In the genomic region with DNA sequence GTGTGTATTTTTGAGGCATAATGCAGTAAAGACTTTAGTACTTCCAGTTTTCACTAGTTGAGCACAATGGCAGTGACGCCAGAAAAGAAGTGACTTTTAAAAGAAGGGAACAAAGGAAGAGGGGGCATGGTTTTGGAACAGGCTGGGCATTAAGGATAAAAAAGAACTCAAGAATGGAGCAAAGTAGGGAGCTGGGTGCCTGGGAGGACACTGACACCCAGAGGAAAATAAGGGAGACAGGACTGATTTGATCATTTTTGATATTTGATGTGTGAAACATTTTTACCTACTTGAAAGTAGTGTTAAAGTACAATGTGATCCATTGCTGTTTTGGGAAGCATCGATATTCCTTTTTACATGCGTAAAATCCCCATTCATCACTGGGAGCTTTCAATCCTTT, we compare ENCODE assay signal across 14 cellular contexts.
DNase-seq lines count a peak whose midpoint lies in the region; ATAC-seq and TF ChIP-seq lines count a peak whose summit lies in the region.
"Had no signal": no experiment of that assay in that cellular context is flagged by ENCODE, and none has a peak within 500 bp of the region (broad histone marks: within the 10 kb centered on the region; RNA-seq: fewer than 3 reads in every experiment).

No MANE protein-coding gene starts in this region.

- no peak overlapping the region for H3K56ac ChIP-seq in mesendoderm (ENCODE audit: low read length)

- peaks cover 27% of the 10 kb centered on the region for H3K9me3 Mint-ChIP-seq in nephron

- H3K4me3 Mint-ChIP-seq in nephron = peak overlapping the region in 1 of 3 experiments; percentile 50
- H3K4me3 Mint-ChIP-seq: activated naive CD8-positive, alpha-beta T cell treated with anti-CD3 and anti-CD28 coated beads, Interleukin-2, amount 50 U/mL, for 24 hours; CD8-positive, alpha-beta T cell had no signal

- no peak overlapping the region for H2AK5ac ChIP-seq in mesendoderm (ENCODE audit: low read length)

- no peaks in the 10 kb centered on the region for H3K79me1 ChIP-seq in mesendoderm (ENCODE audit: low read length)

- no peak overlapping the region for H2BK15ac ChIP-seq in mesendoderm (replicated peaks; ENCODE audit: low read depth)

- no peak overlapping the region for H2BK5ac ChIP-seq in mesendoderm (ENCODE audit: low read length)

- H3K27ac Mint-ChIP-seq in nephron = peak overlapping the region; percentile 78 to 89 (median 83)
- H3K27ac Mint-ChIP-seq: activated naive CD8-positive, alpha-beta T cell treated with anti-CD3 and anti-CD28 coated beads, Interleukin-2, amount 50 U/mL, for 24 hours; CD8-positive, alpha-beta T cell had no signal

- H3K4me1 ChIP-seq in HUES48 (ENCODE audit: control insufficient read depth, insufficient read depth, low read length) (peaks cover 11% of the 10 kb centered on the region), mesendoderm (ENCODE audit: control insufficient read depth, low read depth, low read length) (no peaks in the 10 kb centered on the region), tibial artery (no peaks in the 10 kb centered on the region)
- H3K4me1 ChIP-seq: parathyroid adenoma had no signal

- no peaks in the 10 kb centered on the region for H3K27me3 Mint-ChIP-seq in nephron (ENCODE audit: low read depth)
- H3K27me3 Mint-ChIP-seq: activated naive CD8-positive, alpha-beta T cell treated with anti-CD3 and anti-CD28 coated beads, Interleukin-2, amount 50 U/mL, for 24 hours had no signal

- H3K4ac ChIP-seq in mesendoderm (ENCODE audit: low read depth, low read length) = no peak overlapping the region

- no peak overlapping the region for H3K18ac ChIP-seq in mesendoderm (ENCODE audit: low read length)

- H3K36me3 ChIP-seq in HUES48 (ENCODE audit: control insufficient read depth, insufficient read depth, low read length) (no peaks in the 10 kb centered on the region), mesendoderm (ENCODE audit: control insufficient read depth, insufficient read depth, low read length) (no peaks in the 10 kb centered on the region), tibial artery (no peaks in the 10 kb centered on the region)

- intact Hi-C loops in tibial artery (cut with DNase I; ENCODE audit: low total_unique reads) = no loop called here

- H3K4me3 ChIP-seq in HUES48 (ENCODE audit: low read depth, low read length) = no peak overlapping the region
- no peak overlapping the region for H3K4me3 ChIP-seq in choroid plexus epithelial cell (ENCODE audit: low read depth, low read length)
- no peak overlapping the region for H3K4me3 ChIP-seq in mesendoderm (ENCODE audit: low read length)
- H3K4me3 ChIP-seq in tibial artery = no peak overlapping the region

- peak; percentile 13 for DNase-seq in AG08395 (ENCODE audit: low spot score)
- DNase-seq in choroid plexus epithelial cell (ENCODE audit: low read depth) = peak; percentile 36
- no peak for DNase-seq in mesendoderm
- DNase-seq in NCI-H2081 (lab: John Stamatoyannopoulos, UW) = no peak
- no peak for DNase-seq in tibial artery
- DNase-seq: activated naive CD8-positive, alpha-beta T cell treated with anti-CD3 and anti-CD28 coated beads, Interleukin-2, amount 50 U/mL, for 24 hours; CD8-positive, alpha-beta T cell; dermis blood vessel endothelial cell; NCI-H2227 treated with DMSO at 0.1 percent for 48 hours had no signal

- H3K9ac ChIP-seq in HUES48 (ENCODE audit: low read depth, low read length) = no peak overlapping the region
- H3K9ac ChIP-seq in mesendoderm (ENCODE audit: low read length) = no peak overlapping the region
- H3K9ac ChIP-seq: parathyroid adenoma had no signal

- no peaks in the 10 kb centered on the region for H3K27me3 ChIP-seq in HUES48 (ENCODE audit: control insufficient read depth, insufficient read depth, low read length)
- no peaks in the 10 kb centered on the region for H3K27me3 ChIP-seq in mesendoderm (ENCODE audit: insufficient read depth, low read length, poor library complexity)
- H3K27me3 ChIP-seq in tibial artery = no peaks in the 10 kb centered on the region

- peak; percentile 55 for TF ChIP-seq CTCF in choroid plexus epithelial cell (conservative IDR thresholded peaks at IDR 0.05; ENCODE audit: low read depth, low read length)
- TF ChIP-seq CTCF in nephron (IDR thresholded peaks at IDR 0.05; ENCODE audit: unreplicated experiment in 3 of 3) = peak in 1 of 3 experiments; percentile 31
- TF ChIP-seq CTCF in tibial artery (IDR thresholded peaks at IDR 0.05) = peak in 1 of 2 experiments; percentile 25

- no peak overlapping the region for H4K5ac ChIP-seq in mesendoderm (ENCODE audit: low read length)

- H3K4me2 ChIP-seq in mesendoderm (ENCODE audit: low read length) = no peak overlapping the region

- WGBS in mesendoderm (ENCODE audit: extremely low coverage, insufficient coverage, low lambda C conversion rate) = no CpG with 5 or more reads among the region's 3 CpGs

- H3K9me3 ChIP-seq in HUES48 (ENCODE audit: control insufficient read depth, insufficient read depth, low read length) = no peaks in the 10 kb centered on the region; the same call in 1 of the 2 replicates
- peaks cover 0 to 7% (median 0%) of the 10 kb centered on the region in 3 donors for H3K9me3 ChIP-seq in tibial artery

- H3K36me3 Mint-ChIP-seq in nephron (ENCODE audit: low read depth) = peaks cover 10% of the 10 kb centered on the region
- H3K36me3 Mint-ChIP-seq: CD8-positive, alpha-beta T cell had no signal

- no peak overlapping the region for H4K8ac ChIP-seq in mesendoderm (ENCODE audit: low read depth, low read length)

- no peak overlapping the region for H2BK120ac ChIP-seq in mesendoderm (ENCODE audit: low read depth, low read length)

- no peaks in the 10 kb centered on the region for H3K79me2 ChIP-seq in mesendoderm (ENCODE audit: control insufficient read depth, insufficient read depth, low read length)
- H3K79me2 ChIP-seq: parathyroid adenoma had no signal

- H3K4me1 Mint-ChIP-seq in nephron = peaks cover 54% of the 10 kb centered on the region
- H3K4me1 Mint-ChIP-seq: activated naive CD8-positive, alpha-beta T cell treated with anti-CD3 and anti-CD28 coated beads, Interleukin-2, amount 50 U/mL, for 24 hours had no signal

- ATAC-seq in HG02852 (IDR thresholded peaks at IDR 0.05; ENCODE audit: unreplicated experiment) = no peak
- ATAC-seq: activated naive CD8-positive, alpha-beta T cell treated with anti-CD3 and anti-CD28 coated beads, Interleukin-2, amount 50 U/mL, for 24 hours; CD8-positive, alpha-beta T cell; Panc1 had no signal

- peak overlapping the region; percentile 8 for H3K27ac ChIP-seq in HUES48 (ENCODE audit: low read depth, low read length)
- H3K27ac ChIP-seq in mesendoderm (ENCODE audit: low read depth, low read length) = no peak overlapping the region
- H3K27ac ChIP-seq in tibial artery = no peak overlapping the region
- H3K27ac ChIP-seq: parathyroid adenoma had no signal

- H3K23ac ChIP-seq in mesendoderm (ENCODE audit: low read length) = no peak overlapping the region

Comparison
In these comparisons a context has a peak if more than half of its experiments do, and no peak if none do; other contexts are left out.
1. DNase-seq: peak in AG08395 (single experiment) and choroid plexus epithelial cell (single experiment); none in mesendoderm (single experiment), NCI-H2081 (0 of 2) and tibial artery (0 of 2).